Comparison of ENCODE assay signal across 36 cellular contexts in genomic region chr12:57465030-57465746, GRCh38. TPM values are rescaled to one million over a fixed set of nuclear protein-coding genes. Genes with fewer than 3 reads are reported as not detected.
DNase-seq lines count a peak whose midpoint lies in the region; ATAC-seq and TF ChIP-seq lines count a peak whose summit lies in the region.
"Had no signal": no experiment of that assay in that cellular context is flagged by ENCODE, and none has a peak within 500 bp of the region (broad histone marks: within the 10 kb centered on the region; RNA-seq: fewer than 3 reads in every experiment).

No MANE protein-coding gene starts in this region.

- H3K36me3 Mint-ChIP-seq in activated naive CD4-positive, alpha-beta T cell treated with anti-CD3 and anti-CD28 coated beads, Interleukin-2, amount 50 U/mL, for 72 hours, result peaks cover 0 to 4% of the 10 kb centered on the region in 2 donors
- peaks cover 26% of the 10 kb centered on the region for H3K36me3 Mint-ChIP-seq in activated naive CD4-positive, alpha-beta T cell treated with anti-CD3 and anti-CD28 coated beads, Interleukin-2, amount 10 ng/mL, durations not matched to agents 7 days and 5 days
- H3K36me3 Mint-ChIP-seq in naive B cell, result peaks cover 4 to 16% of the 10 kb centered on the region in 2 donors
- peaks cover 58% of the 10 kb centered on the region for H3K36me3 Mint-ChIP-seq in stimulated activated effector memory CD8-positive, alpha-beta T cell treated with anti-CD3 and anti-CD28 coated beads, Interleukin-12 subunit alpha, Interleukin-12 subunit beta, amount 100 ng/mL, for 72 hours

- H3K4me3 Mint-ChIP-seq in activated naive CD4-positive, alpha-beta T cell treated with anti-CD3 and anti-CD28 coated beads, Interleukin-2, amount 10 ng/mL, durations not matched to agents 7 days and 5 days, result no peak overlapping the region
- H3K4me3 Mint-ChIP-seq in naive B cell, result peak overlapping the region in 1 of 8 donors; percentile 66
- H3K4me3 Mint-ChIP-seq in stimulated activated effector memory CD8-positive, alpha-beta T cell treated with anti-CD3 and anti-CD28 coated beads, Interleukin-12 subunit alpha, Interleukin-12 subunit beta, amount 100 ng/mL, for 72 hours, result peak overlapping the region; percentile 80
- H3K4me3 Mint-ChIP-seq: activated CD4-positive, alpha-beta memory T cell treated with anti-CD3 and anti-CD28 coated beads, Interleukin-2, amount 10 ng/mL, durations not matched to agents 7 days and 5 days; immature natural killer cell had no signal

- CTCF ChIA-PET in activated naive CD4-positive, alpha-beta T cell treated with anti-CD3 and anti-CD28 coated beads, Interleukin-2, amount 10 ng/mL, durations not matched to agents 7 days and 5 days (lab: Charles Lee), result interaction anchor here (1.3 to 7.5 kb wide), 3 partner anchors 10 to 13 kb away, joined by 4 to 67 read pairs (median 12); partner anchors contain the start of gene INHBE

- no peaks in the 10 kb centered on the region for H3K36me3 ChIP-seq in adrenal gland (replicated peaks in 1 of 2)
- H3K36me3 ChIP-seq: prostate gland, right lobe of liver, thyroid gland, vagina had no signal

- H3K4me1 ChIP-seq in adrenal gland (replicated peaks in 1 of 2), result peaks cover 16 to 22% of the 10 kb centered on the region in 2 donors

- no peak overlapping the region for H3K27ac ChIP-seq in adrenal gland
- H3K27ac ChIP-seq: GM23248, PC-9, prostate gland, right lobe of liver, stomach, thyroid gland, vagina had no signal

- peaks cover 34% of the 10 kb centered on the region for H3K27me3 Mint-ChIP-seq in activated naive CD4-positive, alpha-beta T cell treated with anti-CD3 and anti-CD28 coated beads, Interleukin-2, amount 10 ng/mL, durations not matched to agents 7 days and 5 days
- no peaks in the 10 kb centered on the region for H3K27me3 Mint-ChIP-seq in naive B cell

- WGBS in adrenal gland, 4 donors, result 67 to 84% (median 76%) methylated on average over 5 to 6 of the region's 6 CpGs

- intact Hi-C loops in adrenal gland (cut with DNase I), result no loop called here

- no peak for DNase-seq in activated naive CD4-positive, alpha-beta T cell treated with anti-CD3 and anti-CD28 coated beads, Interleukin-2, amount 50 U/mL, for 72 hours (ENCODE audit: low spot score in 2 of 2)
- no peak for DNase-seq in activated naive CD4-positive, alpha-beta T cell treated with anti-CD3 and anti-CD28 coated beads, Interleukin-2, amount 10 ng/mL, durations not matched to agents 7 days and 5 days
- DNase-seq in naive B cell (no peak), adrenal gland (no peak), NOMO-1 treated with dmso at 0.1 percent for 144 hours (lab: John Stamatoyannopoulos, UW; ENCODE audit: unreplicated experiment) (no peak)
- no peak for DNase-seq in stimulated activated effector memory CD8-positive, alpha-beta T cell treated with anti-CD3 and anti-CD28 coated beads, Interleukin-12 subunit alpha, Interleukin-12 subunit beta, amount 100 ng/mL, for 72 hours (ENCODE audit: low spot score in 2 of 2)
- DNase-seq: activated CD4-positive, alpha-beta memory T cell treated with anti-CD3 and anti-CD28 coated beads, Interleukin-2, amount 10 ng/mL, durations not matched to agents 7 days and 5 days; activated naive CD4-positive, alpha-beta T cell treated with anti-CD3 and anti-CD28 coated beads, Interleukin-2, amount 50 U/mL, for 16 hours; aorta; CD4-positive, alpha-beta memory T cell; DND-41; effector CD8-positive, alpha-beta T cell; GF-D8; GM23248; immature natural killer cell; left cardiac atrium; MV-4-11; NCI-H146; NCI-H345; NCI-H69; nucleus accumbens; PC-9; right lobe of liver; stimulated activated CD8-positive, alpha-beta memory T cell treated with anti-CD3 and anti-CD28 coated beads, Interleukin-4, amount 100 ng/mL, for 48 hours; stomach; thyroid gland had no signal

- no peak overlapping the region for H3K4me3 ChIP-seq in adrenal gland
- H3K4me3 ChIP-seq: GM23248, PC-9, prostate gland, right lobe of liver, stomach, thyroid gland, vagina had no signal

- peaks cover 50% of the 10 kb centered on the region for H3K4me1 Mint-ChIP-seq in activated naive CD4-positive, alpha-beta T cell treated with anti-CD3 and anti-CD28 coated beads, Interleukin-2, amount 10 ng/mL, durations not matched to agents 7 days and 5 days
- H3K4me1 Mint-ChIP-seq in naive B cell, result peaks cover 38 to 55% (median 53%) of the 10 kb centered on the region in 3 donors
- peaks cover 55% of the 10 kb centered on the region for H3K4me1 Mint-ChIP-seq in stimulated activated effector memory CD8-positive, alpha-beta T cell treated with anti-CD3 and anti-CD28 coated beads, Interleukin-12 subunit alpha, Interleukin-12 subunit beta, amount 100 ng/mL, for 72 hours

- no peak for ATAC-seq in activated naive CD4-positive, alpha-beta T cell treated with anti-CD3 and anti-CD28 coated beads, Interleukin-2, amount 50 U/mL, for 72 hours
- ATAC-seq in naive B cell (ENCODE audit: low read depth in 2 of 2), result no peak
- no peak for ATAC-seq in stimulated activated effector memory CD8-positive, alpha-beta T cell treated with anti-CD3 and anti-CD28 coated beads, Interleukin-12 subunit alpha, Interleukin-12 subunit beta, amount 100 ng/mL, for 72 hours
- ATAC-seq: left cardiac atrium, right lobe of liver, Right ventricle myocardium inferior had no signal

- no peaks in the 10 kb centered on the region for H3K9me3 ChIP-seq in adrenal gland (replicated peaks in 1 of 3)
- H3K9me3 ChIP-seq: prostate gland, right lobe of liver, stomach, thyroid gland, vagina had no signal

- H3K9me3 Mint-ChIP-seq in activated naive CD4-positive, alpha-beta T cell treated with anti-CD3 and anti-CD28 coated beads, Interleukin-2, amount 50 U/mL, for 72 hours, result no peaks in the 10 kb centered on the region
- H3K9me3 Mint-ChIP-seq in activated naive CD4-positive, alpha-beta T cell treated with anti-CD3 and anti-CD28 coated beads, Interleukin-2, amount 10 ng/mL, durations not matched to agents 7 days and 5 days, result no peaks in the 10 kb centered on the region
- no peaks in the 10 kb centered on the region for H3K9me3 Mint-ChIP-seq in naive B cell
- no peaks in the 10 kb centered on the region for H3K9me3 Mint-ChIP-seq in stimulated activated effector memory CD8-positive, alpha-beta T cell treated with anti-CD3 and anti-CD28 coated beads, Interleukin-12 subunit alpha, Interleukin-12 subunit beta, amount 100 ng/mL, for 72 hours
- H3K9me3 Mint-ChIP-seq: activated CD4-positive, alpha-beta memory T cell treated with anti-CD3 and anti-CD28 coated beads, Interleukin-2, amount 10 ng/mL, durations not matched to agents 7 days and 5 days; IgD-negative memory B cell; immature natural killer cell had no signal

- TF ChIP-seq POLR2A in adrenal gland (IDR thresholded peaks at IDR 0.05), result no peak

- no peak for TF ChIP-seq CTCF in adrenal gland (IDR thresholded peaks at IDR 0.05)

- peak overlapping the region; percentile 7 to 22 for H3K27ac Mint-ChIP-seq in activated naive CD4-positive, alpha-beta T cell treated with anti-CD3 and anti-CD28 coated beads, Interleukin-2, amount 50 U/mL, for 72 hours
- no peak overlapping the region for H3K27ac Mint-ChIP-seq in activated naive CD4-positive, alpha-beta T cell treated with anti-CD3 and anti-CD28 coated beads, Interleukin-2, amount 10 ng/mL, durations not matched to agents 7 days and 5 days
- peak overlapping the region in 4 of 6 donors; percentile 1 to 76 (median 36) for H3K27ac Mint-ChIP-seq in naive B cell
- peak overlapping the region; percentile 59 for H3K27ac Mint-ChIP-seq in stimulated activated effector memory CD8-positive, alpha-beta T cell treated with anti-CD3 and anti-CD28 coated beads, Interleukin-12 subunit alpha, Interleukin-12 subunit beta, amount 100 ng/mL, for 72 hours
- H3K27ac Mint-ChIP-seq: activated CD4-positive, alpha-beta memory T cell treated with anti-CD3 and anti-CD28 coated beads, Interleukin-2, amount 10 ng/mL, durations not matched to agents 7 days and 5 days had no signal

- H3K27me3 ChIP-seq in adrenal gland, result no peaks in the 10 kb centered on the region
- H3K27me3 ChIP-seq: right lobe of liver, thyroid gland, vagina had no signal

RNA-seq across cellular contexts. Expression of gene GLI1, which starts 5.6 kb away (rescaled TPM):
- total RNA-seq in activated naive CD4-positive, alpha-beta T cell treated with anti-CD3 and anti-CD28 coated beads, Interleukin-2, amount 50 U/mL, for 72 hours, result under 1 TPM in 1 of 2 donors, not detected in 1; 0.49 TPM
- polyA plus RNA-seq in naive B cell (ENCODE audit: low read depth in 6 of 6) (1 to 10 TPM in 4 of 6 donors, under 1 TPM in 2; 0.27 to 2.4 (median 1.1) TPM), adrenal gland (1 to 10 TPM in 2 of 3 donors, under 1 TPM in 1; 0.44 to 7.2 (median 4.4) TPM)
- 1 to 10 TPM in 4 of 8 donors, under 1 TPM in 4; 0.30 to 2.8 (median 0.92) TPM for total RNA-seq in adrenal gland
- total RNA-seq: epithelial cell of proximal tubule, lung microvascular endothelial cell, PC-9 had no signal
- polyA plus RNA-seq: CD4-positive, alpha-beta memory T cell had no signal

RNA-seq across cellular contexts. Expression of gene INHBE, which starts 10.1 kb away (rescaled TPM):
- total RNA-seq in activated naive CD4-positive, alpha-beta T cell treated with anti-CD3 and anti-CD28 coated beads, Interleukin-2, amount 50 U/mL, for 72 hours, result under 1 TPM; 0.18 to 0.23 TPM
- polyA plus RNA-seq in naive B cell (ENCODE audit: low read depth in 6 of 6) (under 1 TPM in 1 of 6 donors, not detected in 5; 0.44 TPM), adrenal gland (not detected)
- total RNA-seq in adrenal gland, result not detected
- total RNA-seq: aorta; CD4-positive, alpha-beta memory T cell; glomerular endothelial cell; left cardiac atrium; lung microvascular endothelial cell; prostate gland; Right ventricle myocardium inferior; stomach; T-helper 2 cell treated with Interferon-gamma antibody and Interleukin-4, amounts not matched to agents 100 ng/mL and 5 ng/mL, for 36 hours; thyroid gland; vagina had no signal
- polyA plus RNA-seq: aorta; CD4-positive, alpha-beta memory T cell; IgD-negative memory B cell; immature natural killer cell; stomach had no signal

RNA-seq across cellular contexts. Expression of gene ARHGAP9, which starts 14.5 kb away (rescaled TPM):
- total RNA-seq in activated naive CD4-positive, alpha-beta T cell treated with anti-CD3 and anti-CD28 coated beads, Interleukin-2, amount 50 U/mL, for 72 hours, result 100 to 1,000 TPM; 151 to 195 TPM
- polyA plus RNA-seq in naive B cell (ENCODE audit: low read depth in 6 of 6), result 100 to 1,000 TPM; 152 to 231 (median 164) TPM
- 10 to 100 TPM in 7 of 8 donors, 1 to 10 TPM in 1; 7.5 to 39.4 (median 16.8) TPM for total RNA-seq in adrenal gland
- 10 to 100 TPM in 2 of 3 donors, 1 to 10 TPM in 1; 4.1 to 46.4 (median 19.4) TPM for polyA plus RNA-seq in adrenal gland
- total RNA-seq: lung microvascular endothelial cell, PC-9 had no signal

RNA-seq across cellular contexts. Expression of gene MARS1, which starts 22.7 kb away (rescaled TPM):
- 100 to 1,000 TPM; 267 to 292 TPM for total RNA-seq in activated naive CD4-positive, alpha-beta T cell treated with anti-CD3 and anti-CD28 coated beads, Interleukin-2, amount 50 U/mL, for 72 hours
- polyA plus RNA-seq in naive B cell (ENCODE audit: low read depth in 6 of 6), result 10 to 100 TPM; 53.1 to 78.7 (median 63.0) TPM
- total RNA-seq in adrenal gland, result 100 to 1,000 TPM in 4 of 8 donors, 10 to 100 TPM in 4; 38.3 to 182 (median 116) TPM
- 100 to 1,000 TPM; 114 to 210 (median 143) TPM for polyA plus RNA-seq in adrenal gland

RNA-seq across cellular contexts. Expression of gene INHBC, which starts 30.6 kb away (rescaled TPM):
- not detected for total RNA-seq in activated naive CD4-positive, alpha-beta T cell treated with anti-CD3 and anti-CD28 coated beads, Interleukin-2, amount 50 U/mL, for 72 hours
- not detected for polyA plus RNA-seq in naive B cell (ENCODE audit: low read depth in 6 of 6)
- not detected for total RNA-seq in adrenal gland
- not detected for polyA plus RNA-seq in adrenal gland
- total RNA-seq: A172; activated CD4-positive, alpha-beta memory T cell treated with anti-CD3 and anti-CD28 coated beads, Interleukin-2, amount 10 ng/mL, durations not matched to agents 7 days and 5 days; aorta; CD4-positive, alpha-beta memory T cell; epithelial cell of proximal tubule; glomerular endothelial cell; GM23248; left cardiac atrium; lung microvascular endothelial cell; mucosa of gallbladder; Right ventricle myocardium inferior; T-helper 2 cell treated with Interferon-gamma antibody and Interleukin-4, amounts not matched to agents 100 ng/mL and 5 ng/mL, for 36 hours; vagina had no signal
- polyA plus RNA-seq: aorta; CD4-positive, alpha-beta memory T cell; GM23248; IgD-negative memory B cell; stomach had no signal
